ENCODE assay signal across 13 cellular contexts in the genomic region with DNA sequence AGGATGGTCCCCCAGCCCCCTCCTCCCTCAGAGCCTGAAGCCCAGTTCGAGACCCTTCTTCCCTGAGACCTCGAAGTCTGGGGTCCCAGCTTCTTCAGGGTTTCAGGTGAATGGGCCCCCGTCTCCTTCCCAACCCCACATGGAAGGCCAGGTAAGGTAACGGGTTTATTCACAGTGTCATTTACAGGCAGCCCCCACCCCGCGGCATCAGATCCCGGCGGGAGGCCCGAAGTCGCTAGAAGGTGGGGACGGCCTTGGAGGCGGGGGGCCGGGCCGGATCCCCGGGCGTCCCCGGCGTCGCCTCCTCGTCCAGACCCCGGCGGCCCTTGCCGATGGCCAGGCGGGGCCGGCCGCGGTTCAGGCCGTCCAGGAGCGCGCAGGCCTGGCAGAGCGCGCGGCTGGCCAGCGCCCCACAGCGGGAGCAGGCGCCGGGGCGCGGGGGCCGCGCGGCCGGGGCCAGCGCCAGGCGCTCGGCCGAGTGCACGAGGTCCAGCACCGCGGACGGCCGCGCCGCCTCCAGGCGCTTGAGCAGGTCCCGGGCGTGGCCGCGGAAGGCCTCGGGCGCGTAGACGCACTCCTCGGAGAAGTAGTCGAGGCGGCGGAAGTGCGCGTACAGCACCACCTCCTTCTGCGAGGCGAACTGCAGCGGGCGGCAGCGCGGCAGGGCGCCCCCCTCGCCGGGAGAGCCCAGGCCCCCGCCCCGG. TPM values are rescaled to one million over a fixed set of nuclear protein-coding genes. Genes with fewer than 3 reads are reported as not detected.
DNase-seq lines count a peak whose midpoint lies in the region; ATAC-seq and TF ChIP-seq lines count a peak whose summit lies in the region.
"Had no signal": no experiment of that assay in that cellular context is flagged by ENCODE, and none has a peak within 500 bp of the region (broad histone marks: within the 10 kb centered on the region; RNA-seq: fewer than 3 reads in every experiment).

No MANE protein-coding gene starts in this region.

- TF ChIP-seq CTCF in tibial artery (IDR thresholded peaks at IDR 0.05): no peak

- peaks cover 4% of the 10 kb centered on the region for H3K36me3 Mint-ChIP-seq in T-helper 17 cell (ENCODE audit: low read depth)

- peaks cover 25% of the 10 kb centered on the region for H3K4me1 Mint-ChIP-seq in T-helper 17 cell

- intact Hi-C loops in right cardiac atrium (cut with DNase I): loop anchor here (5.0 to 10.0 kb wide), 4 partner anchors 76 to 174 kb away; a partner anchor contains a TSS
- intact Hi-C loops in tibial artery (cut with DNase I; ENCODE audit: low total_unique reads): no loop called here

- 45% methylated on average over 80 of the region's 80 CpGs for WGBS in right cardiac atrium

- H3K4me3 ChIP-seq in right cardiac atrium (ENCODE audit: low read length) (peak overlapping the region; percentile 8), tibial artery (no peak overlapping the region)

- H3K27ac Mint-ChIP-seq in T-helper 17 cell: no peak overlapping the region

- ATAC-seq in T-helper 17 cell: peak; percentile 87
- peak; percentile 78 to 79 for ATAC-seq in right cardiac atrium
- no peak for ATAC-seq in GM21381 (IDR thresholded peaks at IDR 0.05; ENCODE audit: unreplicated experiment)
- ATAC-seq in GM19455 (IDR thresholded peaks at IDR 0.05; ENCODE audit: unreplicated experiment): no peak
- no peak for ATAC-seq in GM18907 (IDR thresholded peaks at IDR 0.05; ENCODE audit: unreplicated experiment)

- DNase-seq in T-helper 17 cell: peak; percentile 18 to 25 (median 19)
- DNase-seq in activated naive CD4-positive, alpha-beta T cell treated with Interleukin-2 at 50 U/mL for 16 hours: peak; percentile 35
- peak; percentile 79 to 91 (median 90) for DNase-seq in right cardiac atrium
- DNase-seq in stimulated activated CD4-positive, alpha-beta T cell treated with anti-CD3 and anti-CD28 coated beads, Interleukin-4, amount 100 ng/mL, for 1 hour: peak; percentile 28
- DNase-seq in tibial artery: no peak
- DNase-seq: DMS153, H9, mammary epithelial cell, MV-4-11 had no signal

- H3K27me3 ChIP-seq in right cardiac atrium (ENCODE audit: control insufficient read depth, insufficient read depth): no peaks in the 10 kb centered on the region
- no peaks in the 10 kb centered on the region for H3K27me3 ChIP-seq in tibial artery

- no peaks in the 10 kb centered on the region for H3K27me3 Mint-ChIP-seq in T-helper 17 cell

- no peaks in the 10 kb centered on the region for H3K9me3 ChIP-seq in T-helper 17 cell (ENCODE audit: control insufficient read depth, low read length, poor library complexity, severe bottlenecking)
- H3K9me3 ChIP-seq in right cardiac atrium (ENCODE audit: control insufficient read depth, low read length): no peaks in the 10 kb centered on the region
- H3K9me3 ChIP-seq in tibial artery: no peaks in the 10 kb centered on the region

- H3K4me1 ChIP-seq in right cardiac atrium (ENCODE audit: control insufficient read depth, insufficient read depth, low read length) (peaks cover 3% of the 10 kb centered on the region), tibial artery (no peaks in the 10 kb centered on the region)

- peak overlapping the region; percentile 36 for H3K4me3 Mint-ChIP-seq in T-helper 17 cell
- H3K4me3 Mint-ChIP-seq: H9 had no signal

- peaks cover 5 to 49% (median 35%) of the 10 kb centered on the region in 3 donors for H3K36me3 ChIP-seq in tibial artery

- H3K27ac ChIP-seq in right cardiac atrium (ENCODE audit: low read length) (no peak overlapping the region), tibial artery (no peak overlapping the region)

RNA-seq across cellular contexts. Expression of a gene that starts 9.7 kb away (rescaled TPM):
- total RNA-seq in T-helper 17 cell (1 to 10 TPM; 4.1 to 4.6 TPM), right cardiac atrium (1 to 10 TPM; 4.2 to 5.3 (median 4.4) TPM)
- polyA plus RNA-seq in right cardiac atrium: 2.0 TPM

RNA-seq across cellular contexts. Expression of a gene that starts 15.8 kb away (rescaled TPM):
- total RNA-seq in T-helper 17 cell (under 1 TPM; 0.32 to 0.39 TPM), right cardiac atrium (1 to 10 TPM in 1 of 4 donors, under 1 TPM in 1, not detected in 2; 0.31 to 1.0 TPM)
- not detected for polyA plus RNA-seq in right cardiac atrium
- total RNA-seq: renal cortical epithelial cell had no signal

RNA-seq across cellular contexts. Expression of a gene that starts 26.2 kb away (rescaled TPM):
- total RNA-seq in T-helper 17 cell: 1 to 10 TPM; 1.4 to 4.8 TPM
- total RNA-seq in right cardiac atrium: 1 to 10 TPM; 2.9 to 6.0 (median 4.7) TPM
- polyA plus RNA-seq in right cardiac atrium: 1.2 TPM
- total RNA-seq: H9, mammary epithelial cell, renal cortical epithelial cell had no signal
- polyA plus RNA-seq: mammary epithelial cell had no signal

RNA-seq across cellular contexts. Expression of a gene that starts 33.6 kb away (rescaled TPM):
- not detected for total RNA-seq in T-helper 17 cell
- total RNA-seq in right cardiac atrium: not detected
- 0.20 TPM for polyA plus RNA-seq in right cardiac atrium
- total RNA-seq: renal cortical epithelial cell had no signal

RNA-seq across cellular contexts. Expression of a gene that starts 43.6 kb away (rescaled TPM):
- total RNA-seq in T-helper 17 cell (under 1 TPM in 1 of 2 donors, not detected in 1; 0.42 TPM), right cardiac atrium (1 to 10 TPM; 1.3 to 2.4 (median 2.0) TPM)
- polyA plus RNA-seq in right cardiac atrium: 0.59 TPM
- total RNA-seq: H9, mammary epithelial cell, renal cortical epithelial cell had no signal
- polyA plus RNA-seq: mammary epithelial cell had no signal

Comparison
In these comparisons a context has a peak if more than half of its experiments do, and no peak if none do; other contexts are left out.
1. ATAC-seq: peak in T-helper 17 cell (single experiment) and right cardiac atrium (2 of 2); none in GM21381 (single experiment), GM19455 (single experiment) and GM18907 (single experiment).
2. DNase-seq: peak in T-helper 17 cell (3 of 3), activated naive CD4-positive, alpha-beta T cell treated with Interleukin-2 at 50 U/mL for 16 hours (single experiment), right cardiac atrium (3 of 3) and stimulated activated CD4-positive, alpha-beta T cell treated with anti-CD3 and anti-CD28 coated beads, Interleukin-4, amount 100 ng/mL, for 1 hour (single experiment); none in tibial artery (0 of 2).